1 cellular context compared by ENCODE assay signal in genomic region chr21:45355573-45355972, GRCh38.
TF ChIP-seq lines count a peak whose summit lies in the region.

No MANE protein-coding gene starts in this region.

TF ChIP-seq in K562, 482 proteins besides CTCF, POLR2A, EP300 and RAD21:
- TF ChIP-seq PBX2 (CRISPR knock-in tag; IDR thresholded peaks at IDR 0.05; ENCODE audit: low read depth), result no peak
- TF ChIP-seq PBX2 (tag; conservative IDR thresholded peaks at IDR 0.05; ENCODE audit: low read depth), result peak; percentile 48; the same call in 1 of the 2 replicates
- TF ChIP-seq PKNOX1 (IDR thresholded peaks at IDR 0.05), result peak; percentile 53; the same call in 1 of the 2 replicates
- TF ChIP-seq SRF (CRISPR knock-in tag; IDR thresholded peaks at IDR 0.05), result no peak
- TF ChIP-seq ZNF695 (CRISPR knock-in tag; IDR thresholded peaks at IDR 0.05), result no peak
- no peak for TF ChIP-seq HDAC3 (IDR thresholded peaks at IDR 0.05; ENCODE audit: borderline replicate concordance, partially characterized antibody)
- 0 out of 4 replicates have a peak, but pooled peaks of 1 of the 2 experiments have one; percentile 16 for TF ChIP-seq KDM1A (IDR thresholded peaks at IDR 0.05)
- TF ChIP-seq DNMT1 (IDR thresholded peaks at IDR 0.05), result no peak
- no peak for TF ChIP-seq HNRNPLL (IDR thresholded peaks at IDR 0.05; ENCODE audit: low read depth, low read length, poor library complexity, severe bottlenecking)
- TF ChIP-seq NFIX (CRISPR knock-in tag; IDR thresholded peaks at IDR 0.05; ENCODE audit: low read depth), result no peak
- TF ChIP-seq MEIS2 (IDR thresholded peaks at IDR 0.05; ENCODE audit: partially characterized antibody), result peak; percentile 38
- TF ChIP-seq CC2D1A (IDR thresholded peaks at IDR 0.05), result no peak
